In genomic region chr16:84567446-84567962, GRCh38 we compare ENCODE assay signal across 15 cellular contexts. TPM values are rescaled to one million over a fixed set of nuclear protein-coding genes. Genes with fewer than 3 reads are reported as not detected.
DNase-seq lines count a peak whose midpoint lies in the region; ATAC-seq and TF ChIP-seq lines count a peak whose summit lies in the region.
"Had no signal": no experiment of that assay in that cellular context is flagged by ENCODE, and none has a peak within 500 bp of the region (broad histone marks: within the 10 kb centered on the region; RNA-seq: fewer than 3 reads in every experiment).

No MANE protein-coding gene starts in this region.

- peaks cover 22 to 73% of the 10 kb centered on the region in 2 donors for H3K36me3 Mint-ChIP-seq in activated naive CD4-positive, alpha-beta T cell treated with anti-CD3 and anti-CD28 coated beads, Interleukin-2, amount 50 U/mL, for 72 hours
- peaks cover 88% of the 10 kb centered on the region for H3K36me3 Mint-ChIP-seq in T-helper 2 cell treated with Interferon-gamma antibody and Interleukin-4, amounts not matched to agents 5 μg/mL and 100 μg/mL, for 36 hours (ENCODE audit: low read depth)
- peaks cover 9% of the 10 kb centered on the region for H3K36me3 Mint-ChIP-seq in glutamatergic neuron (ENCODE audit: unreplicated experiment)

- no peak for DNase-seq in activated naive CD4-positive, alpha-beta T cell treated with anti-CD3 and anti-CD28 coated beads, Interleukin-2, amount 50 U/mL, for 72 hours (ENCODE audit: low spot score in 2 of 2)
- DNase-seq in activated naive CD4-positive, alpha-beta T cell treated with Interleukin-2 at 50 U/mL for 16 hours = no peak
- no peak for DNase-seq in T-helper 2 cell treated with Interferon-gamma antibody and Interleukin-4, amounts not matched to agents 5 μg/mL and 100 μg/mL, for 36 hours (ENCODE audit: low spot score)
- DNase-seq in glutamatergic neuron (no peak), NCI-H128 (lab: John Stamatoyannopoulos, UW; ENCODE audit: unreplicated experiment) (no peak), NCI-H82 treated with DMSO at 0.1 percent for 48 hours (lab: John Stamatoyannopoulos, UW; ENCODE audit: unreplicated experiment) (no peak), globus pallidus (ENCODE audit: low spot score) (no peak)
- DNase-seq: HCEC 1CT, left cardiac atrium, NCI-H1417, NCI-H226, right lobe of liver, substantia nigra, SW 1271 had no signal

- H3K4me1 Mint-ChIP-seq in T-helper 2 cell treated with Interferon-gamma antibody and Interleukin-4, amounts not matched to agents 5 μg/mL and 100 μg/mL, for 36 hours (ENCODE audit: low read depth) = peaks cover 30% of the 10 kb centered on the region
- H3K4me1 Mint-ChIP-seq in glutamatergic neuron (ENCODE audit: low read depth, unreplicated experiment) = peaks cover 25% of the 10 kb centered on the region

- no peaks in the 10 kb centered on the region for H3K27me3 Mint-ChIP-seq in T-helper 2 cell treated with Interferon-gamma antibody and Interleukin-4, amounts not matched to agents 5 μg/mL and 100 μg/mL, for 36 hours (ENCODE audit: low read depth)
- peaks cover 12% of the 10 kb centered on the region for H3K27me3 Mint-ChIP-seq in glutamatergic neuron (ENCODE audit: unreplicated experiment)

- no peak overlapping the region for H3K4me3 Mint-ChIP-seq in T-helper 2 cell treated with Interferon-gamma antibody and Interleukin-4, amounts not matched to agents 5 μg/mL and 100 μg/mL, for 36 hours
- peak overlapping the region; percentile 6 for H3K4me3 Mint-ChIP-seq in glutamatergic neuron (ENCODE audit: unreplicated experiment)

- peaks cover 9 to 20% of the 10 kb centered on the region in 2 donors for H3K9me3 Mint-ChIP-seq in activated naive CD4-positive, alpha-beta T cell treated with anti-CD3 and anti-CD28 coated beads, Interleukin-2, amount 50 U/mL, for 72 hours
- H3K9me3 Mint-ChIP-seq in T-helper 2 cell treated with Interferon-gamma antibody and Interleukin-4, amounts not matched to agents 5 μg/mL and 100 μg/mL, for 36 hours = peaks cover 22% of the 10 kb centered on the region
- H3K9me3 Mint-ChIP-seq in glutamatergic neuron (ENCODE audit: unreplicated experiment) = peaks cover 5% of the 10 kb centered on the region

- no peak for TF ChIP-seq CTCF in glutamatergic neuron (IDR thresholded peaks at IDR 0.05; ENCODE audit: partially characterized antibody, unreplicated experiment)

- ATAC-seq in activated naive CD4-positive, alpha-beta T cell treated with anti-CD3 and anti-CD28 coated beads, Interleukin-2, amount 50 U/mL, for 72 hours = no peak
- no peak for ATAC-seq in HG03039 (IDR thresholded peaks at IDR 0.05; ENCODE audit: unreplicated experiment)
- ATAC-seq: left cardiac atrium, right lobe of liver had no signal

- H3K27ac Mint-ChIP-seq in activated naive CD4-positive, alpha-beta T cell treated with anti-CD3 and anti-CD28 coated beads, Interleukin-2, amount 50 U/mL, for 72 hours = peak overlapping the region; percentile 14 to 54
- H3K27ac Mint-ChIP-seq in T-helper 2 cell treated with Interferon-gamma antibody and Interleukin-4, amounts not matched to agents 5 μg/mL and 100 μg/mL, for 36 hours = peak overlapping the region; percentile 49
- H3K27ac Mint-ChIP-seq in glutamatergic neuron (ENCODE audit: unreplicated experiment) = peak overlapping the region; percentile 38

RNA-seq across cellular contexts. Expression of gene COTL1, which starts 50.4 kb away (rescaled TPM):
- 100 to 1,000 TPM; 277 to 583 TPM for total RNA-seq in activated naive CD4-positive, alpha-beta T cell treated with anti-CD3 and anti-CD28 coated beads, Interleukin-2, amount 50 U/mL, for 72 hours
- total RNA-seq in glutamatergic neuron (ENCODE audit: unreplicated experiment) = 545 TPM
